In genomic region chr1:145015744-145016489, GRCh38 we compare ENCODE assay signal across 8 cellular contexts.
DNase-seq lines count a peak whose midpoint lies in the region; ATAC-seq and TF ChIP-seq lines count a peak whose summit lies in the region.
"Not testable (repeated sequence)": the region's sequence is repeated elsewhere in the genome, so short reads cannot be mapped to it uniquely, and the experiment has no call there.

No MANE protein-coding gene starts in this region.

- WGBS in right lobe of liver (ENCODE audit: insufficient coverage, low coverage, low lambda C conversion rate, missing lambda C conversion rate), result no CpG with 5 or more reads among the region's 2 CpGs

- not testable (repeated sequence) for H3K4me3 ChIP-seq in right lobe of liver, upper lobe of right lung

- not testable (repeated sequence) for H3K9me3 ChIP-seq in right lobe of liver, upper lobe of right lung

- not testable (repeated sequence) for H3K36me3 ChIP-seq in right lobe of liver, upper lobe of right lung

- not testable (repeated sequence) for H3K27ac ChIP-seq in right lobe of liver, upper lobe of right lung

- H3K27me3 ChIP-seq in right lobe of liver, upper lobe of right lung: not testable (repeated sequence)

- not testable (repeated sequence) for TF ChIP-seq POLR2A in right lobe of liver (IDR thresholded peaks at IDR 0.05)

- TF ChIP-seq CTCF in right lobe of liver (IDR thresholded peaks at IDR 0.05); upper lobe of right lung (IDR thresholded peaks at IDR 0.05): not testable (repeated sequence)

- H3K27ac Mint-ChIP-seq in activated naive CD8-positive, alpha-beta T cell treated with anti-CD3 and anti-CD28 coated beads, Interleukin-2, amount 50 U/mL, for 24 hours, result not testable (repeated sequence)

- not testable (repeated sequence) for H3K4me3 Mint-ChIP-seq in activated naive CD8-positive, alpha-beta T cell treated with anti-CD3 and anti-CD28 coated beads, Interleukin-2, amount 50 U/mL, for 24 hours

- not testable (repeated sequence) for H3K36me3 Mint-ChIP-seq in activated naive CD8-positive, alpha-beta T cell treated with anti-CD3 and anti-CD28 coated beads, Interleukin-2, amount 50 U/mL, for 24 hours (ENCODE audit: low read depth)

- ATAC-seq in GM18520 (IDR thresholded peaks at IDR 0.05; ENCODE audit: unreplicated experiment) (peak; percentile 48), GM21423 (IDR thresholded peaks at IDR 0.05; ENCODE audit: unreplicated experiment) (peak; percentile 64), HG02798 (IDR thresholded peaks at IDR 0.05; ENCODE audit: poor library complexity, unreplicated experiment) (peak; percentile 65), HG03342 (IDR thresholded peaks at IDR 0.05; ENCODE audit: unreplicated experiment) (peak; percentile 71), SK-N-SH treated with all-trans-retinoic acid at 6 μM for 48 hours (peak; percentile 94), right lobe of liver (peak in 3 of 4 donors; percentile 38 to 60 (median 39)), upper lobe of right lung (peak; percentile 67)
- peak; percentile 91 for ATAC-seq in activated naive CD8-positive, alpha-beta T cell treated with anti-CD3 and anti-CD28 coated beads, Interleukin-2, amount 50 U/mL, for 24 hours

- not testable (repeated sequence) for DNase-seq in activated naive CD8-positive, alpha-beta T cell treated with anti-CD3 and anti-CD28 coated beads, Interleukin-2, amount 50 U/mL, for 24 hours; right lobe of liver; upper lobe of right lung

- H3K27me3 Mint-ChIP-seq in activated naive CD8-positive, alpha-beta T cell treated with anti-CD3 and anti-CD28 coated beads, Interleukin-2, amount 50 U/mL, for 24 hours, result not testable (repeated sequence)

- not testable (repeated sequence) for H3K4me1 Mint-ChIP-seq in activated naive CD8-positive, alpha-beta T cell treated with anti-CD3 and anti-CD28 coated beads, Interleukin-2, amount 50 U/mL, for 24 hours

- intact Hi-C loops in right lobe of liver (cut with DNase I); upper lobe of right lung (cut with DNase I): not testable (repeated sequence)

- not testable (repeated sequence) for H3K4me1 ChIP-seq in right lobe of liver, upper lobe of right lung

- H3K9me3 Mint-ChIP-seq in activated naive CD8-positive, alpha-beta T cell treated with anti-CD3 and anti-CD28 coated beads, Interleukin-2, amount 50 U/mL, for 24 hours, result not testable (repeated sequence)

Comparison
In these comparisons a context has a peak if more than half of its experiments do, and no peak if none do; other contexts are left out.
1. ATAC-seq: peak in every context shown above with its lines; median percentile 94 in SK-N-SH treated with all-trans-retinoic acid at 6 μM for 48 hours; 91 in activated naive CD8-positive, alpha-beta T cell treated with anti-CD3 and anti-CD28 coated beads, Interleukin-2, amount 50 U/mL, for 24 hours; 71 in HG03342; 67 in upper lobe of right lung; 65 in HG02798; 64 in GM21423; 48 in GM18520; 39 in right lobe of liver.